Comparison of ENCODE assay signal across 25 cellular contexts in genomic region chr3:12002912-12003311, GRCh38. TPM values are rescaled to one million over a fixed set of nuclear protein-coding genes. Genes with fewer than 3 reads are reported as not detected.
DNase-seq lines count a peak whose midpoint lies in the region; ATAC-seq lines count a peak whose summit lies in the region.
"Had no signal": no experiment of that assay in that cellular context is flagged by ENCODE, and none has a peak within 500 bp of the region (broad histone marks: within the 10 kb centered on the region; RNA-seq: fewer than 3 reads in every experiment).

No MANE protein-coding gene starts in this region.

- no peaks in the 10 kb centered on the region for H3K36me3 Mint-ChIP-seq in activated naive CD8-positive, alpha-beta T cell
- H3K36me3 Mint-ChIP-seq in activated naive CD8-positive, alpha-beta T cell treated with anti-CD3 and anti-CD28 coated beads for 36 hours = no peaks in the 10 kb centered on the region
- H3K36me3 Mint-ChIP-seq in T-helper 17 cell (ENCODE audit: low read depth) (peaks cover 8% of the 10 kb centered on the region), immature natural killer cell (peaks cover 0 to 4% (median 0%) of the 10 kb centered on the region in 3 donors)
- H3K36me3 Mint-ChIP-seq: activated CD4-positive, alpha-beta memory T cell treated with anti-CD3 and anti-CD28 coated beads for 36 hours had no signal

- peaks cover 5% of the 10 kb centered on the region for H3K4me1 Mint-ChIP-seq in activated naive CD8-positive, alpha-beta T cell (ENCODE audit: low read depth)
- peaks cover 1% of the 10 kb centered on the region for H3K4me1 Mint-ChIP-seq in activated naive CD8-positive, alpha-beta T cell treated with anti-CD3 and anti-CD28 coated beads for 36 hours
- H3K4me1 Mint-ChIP-seq in T-helper 17 cell (peaks cover 24% of the 10 kb centered on the region), immature natural killer cell (peaks cover 5 to 10% of the 10 kb centered on the region in 2 donors)

- no peaks in the 10 kb centered on the region for H3K9me3 Mint-ChIP-seq in activated naive CD8-positive, alpha-beta T cell (ENCODE audit: low read depth)
- no peaks in the 10 kb centered on the region for H3K9me3 Mint-ChIP-seq in activated naive CD8-positive, alpha-beta T cell treated with anti-CD3 and anti-CD28 coated beads for 36 hours
- H3K9me3 Mint-ChIP-seq in immature natural killer cell = peaks cover 0 to 12% (median 0%) of the 10 kb centered on the region in 6 donors
- H3K9me3 Mint-ChIP-seq: activated B cell treated with CpG ODN at 0.5 μM for 24 hours; activated CD4-positive, alpha-beta memory T cell treated with anti-CD3 and anti-CD28 coated beads for 36 hours; stimulated activated naive CD8-positive, alpha-beta T cell treated with anti-CD3 and anti-CD28 coated beads, Interleukin-15, Interleukin-2, amounts not matched to agents 100 ng/mL and 50 ng/mL, for 24 hours had no signal

- H3K9me3 ChIP-seq in T-helper 17 cell (ENCODE audit: control insufficient read depth, low read length, poor library complexity, severe bottlenecking) = no peaks in the 10 kb centered on the region
- H3K9me3 ChIP-seq: adrenal gland, breast epithelium had no signal

- peak overlapping the region; percentile 45 for H3K4me3 Mint-ChIP-seq in activated naive CD8-positive, alpha-beta T cell
- no peak overlapping the region for H3K4me3 Mint-ChIP-seq in activated naive CD8-positive, alpha-beta T cell treated with anti-CD3 and anti-CD28 coated beads for 36 hours
- H3K4me3 Mint-ChIP-seq in T-helper 17 cell (peak overlapping the region; percentile 86), immature natural killer cell (peak overlapping the region in 4 of 5 donors; percentile 2 to 50 (median 14))
- H3K4me3 Mint-ChIP-seq: activated B cell treated with CpG ODN at 0.5 μM for 24 hours; activated CD4-positive, alpha-beta memory T cell treated with anti-CD3 and anti-CD28 coated beads for 36 hours; stimulated activated naive CD8-positive, alpha-beta T cell treated with anti-CD3 and anti-CD28 coated beads, Interleukin-15, Interleukin-2, amounts not matched to agents 100 ng/mL and 50 ng/mL, for 24 hours had no signal

- DNase-seq in activated naive CD8-positive, alpha-beta T cell treated with anti-CD3 and anti-CD28 coated beads for 36 hours = no peak
- DNase-seq in T-helper 17 cell = no peak
- DNase-seq in immature natural killer cell = no peak
- DNase-seq in middle frontal gyrus (ENCODE audit: extremely low spot score, low spot score) = no peak
- DNase-seq: activated B cell treated with CpG ODN at 0.5 μM for 24 hours; activated CD4-positive, alpha-beta memory T cell treated with anti-CD3 and anti-CD28 coated beads for 36 hours; activated CD8-positive, alpha-beta memory T cell treated with anti-CD3 and anti-CD28 coated beads, Interleukin-2, amount 50 U/mL, for 48 hours; activated effector memory CD4-positive, alpha-beta T cell treated with Interleukin-2 at 50 U/mL for 16 hours; adrenal gland; effector CD4-positive, alpha-beta T cell; GM23248; Karpas-422; MV-4-11; NCI-H1436 treated with DMSO at 0.1 percent for 48 hours; NCI-H510A; Right ventricle myocardium superior had no signal

- peak overlapping the region; percentile 15 for H3K27ac ChIP-seq in temporal lobe (ENCODE audit: low read depth, low read length)
- H3K27ac ChIP-seq: adrenal gland, breast epithelium, C4-2B, epithelial cell of prostate, GM23248 had no signal

- H3K27ac Mint-ChIP-seq in activated naive CD8-positive, alpha-beta T cell = no peak overlapping the region
- H3K27ac Mint-ChIP-seq in activated naive CD8-positive, alpha-beta T cell treated with anti-CD3 and anti-CD28 coated beads for 36 hours = no peak overlapping the region
- H3K27ac Mint-ChIP-seq in T-helper 17 cell = no peak overlapping the region
- no peak overlapping the region for H3K27ac Mint-ChIP-seq in immature natural killer cell
- H3K27ac Mint-ChIP-seq: activated B cell treated with CpG ODN at 0.5 μM for 24 hours; activated CD4-positive, alpha-beta memory T cell treated with anti-CD3 and anti-CD28 coated beads for 36 hours; stimulated activated naive CD8-positive, alpha-beta T cell treated with anti-CD3 and anti-CD28 coated beads, Interleukin-15, Interleukin-2, amounts not matched to agents 100 ng/mL and 50 ng/mL, for 24 hours had no signal

- H3K27me3 Mint-ChIP-seq in activated naive CD8-positive, alpha-beta T cell = peaks cover 43% of the 10 kb centered on the region
- H3K27me3 Mint-ChIP-seq in activated naive CD8-positive, alpha-beta T cell treated with anti-CD3 and anti-CD28 coated beads for 36 hours = peaks cover 55% of the 10 kb centered on the region
- H3K27me3 Mint-ChIP-seq in T-helper 17 cell (peaks cover 80% of the 10 kb centered on the region), immature natural killer cell (ENCODE audit: low read depth in 3 of 3) (peaks cover 0 to 37% (median 8%) of the 10 kb centered on the region in 3 donors)

- ATAC-seq in T-helper 17 cell (no peak), GM21576 (IDR thresholded peaks at IDR 0.05; ENCODE audit: unreplicated experiment) (no peak), HG02938 (IDR thresholded peaks at IDR 0.05; ENCODE audit: unreplicated experiment) (no peak)
- ATAC-seq: HepG2 had no signal

RNA-seq across cellular contexts. Expression of gene SYN2, which starts 1.3 kb away (rescaled TPM):
- total RNA-seq in activated naive CD8-positive, alpha-beta T cell treated with anti-CD3 and anti-CD28 coated beads for 36 hours = under 1 TPM; 0.35 to 0.66 TPM
- total RNA-seq in T-helper 17 cell (1 to 10 TPM in 1 of 2 donors, under 1 TPM in 1; 0.68 to 3.7 TPM), temporal lobe (28.8 TPM)
- not detected for polyA plus RNA-seq in immature natural killer cell
- total RNA-seq: activated B cell treated with CpG ODN at 0.5 μM for 24 hours; activated CD4-positive, alpha-beta memory T cell treated with anti-CD3 and anti-CD28 coated beads for 36 hours; GM23248; HepG2 had no signal
- polyA plus RNA-seq: GM23248, HepG2 had no signal
